ENCODE assay signal across 8 cellular contexts in genomic region chr19:51365211-51366049, GRCh38. TPM values are rescaled to one million over a fixed set of nuclear protein-coding genes. Genes with fewer than 3 reads are reported as not detected.
DNase-seq lines count a peak whose midpoint lies in the region; TF ChIP-seq lines count a peak whose summit lies in the region.

No MANE protein-coding gene starts in this region.

- TF ChIP-seq CTCF in RWPE1 (conservative IDR thresholded peaks at IDR 0.05; ENCODE audit: low read depth) (no peak), thyroid gland (IDR thresholded peaks at IDR 0.05) (no peak)

- H3K27ac Mint-ChIP-seq in activated CD4-positive, alpha-beta T cell treated with anti-CD3 and anti-CD28 coated beads, Interleukin-2, amount 10 ng/mL, durations not matched to agents 24 days and 14 days: peak overlapping the region; percentile 98

- no peaks in the 10 kb centered on the region for H3K9me3 Mint-ChIP-seq in activated CD4-positive, alpha-beta T cell treated with anti-CD3 and anti-CD28 coated beads, Interleukin-2, amount 10 ng/mL, durations not matched to agents 24 days and 14 days

- WGBS in thyroid gland, 2 donors: 11 to 13% methylated on average over 11 to 12 of the region's 12 CpGs

- intact Hi-C loops in activated CD4-positive, alpha-beta T cell treated with anti-CD3 and anti-CD28 coated beads, Interleukin-2, amount 10 ng/mL, durations not matched to agents 24 days and 14 days (cut with micrococcal nuclease): loop anchor here (1.0 to 5.0 kb wide), 2 partner anchors 258 to 338 kb away; partner anchors contain the start of gene CTU1
- intact Hi-C loops in thyroid gland (cut with DNase I): no loop called here

- H3K4me1 ChIP-seq in thyroid gland: peaks cover 14 to 24% of the 10 kb centered on the region in 2 donors

- POLR2A ChIA-PET in RWPE1 (lab: Yijun Ruan, JAX; ENCODE audit: low non-redundant PET): interaction anchor here (1.1 kb wide), 1 partner anchor 26 kb away, joined by 4 read pairs; no protein-coding TSS in a partner anchor

- H3K9me3 ChIP-seq in thyroid gland: no peaks in the 10 kb centered on the region

- H3K36me3 Mint-ChIP-seq in activated CD4-positive, alpha-beta T cell treated with anti-CD3 and anti-CD28 coated beads, Interleukin-2, amount 10 ng/mL, durations not matched to agents 24 days and 14 days (ENCODE audit: low read depth): peaks cover 51% of the 10 kb centered on the region

- H3K27me3 ChIP-seq in thyroid gland: no peaks in the 10 kb centered on the region

- peaks cover 46% of the 10 kb centered on the region for H3K4me1 Mint-ChIP-seq in activated CD4-positive, alpha-beta T cell treated with anti-CD3 and anti-CD28 coated beads, Interleukin-2, amount 10 ng/mL, durations not matched to agents 24 days and 14 days

- peak overlapping the region; percentile 98 for H3K4me3 Mint-ChIP-seq in activated CD4-positive, alpha-beta T cell treated with anti-CD3 and anti-CD28 coated beads, Interleukin-2, amount 10 ng/mL, durations not matched to agents 24 days and 14 days

- DNase-seq in activated CD4-positive, alpha-beta T cell treated with anti-CD3 and anti-CD28 coated beads, Interleukin-2, amount 10 ng/mL, durations not matched to agents 24 days and 14 days: peak; percentile 75
- DNase-seq in activated CD4-positive, alpha-beta T cell treated with anti-CD3 and anti-CD28 coated beads, Interleukin-2, amount 50 U/mL, for 1 hour: no peak
- DNase-seq in RWPE1 (ENCODE audit: low spot score) (no peak), dedifferentiated amniotic fluid mesenchymal stem cell (ENCODE audit: extremely low spot score) (peak; percentile 22), lung microvascular endothelial cell (ENCODE audit: low read depth in 2 of 2) (peak; percentile 35 to 37), thyroid gland (peak; percentile 52 to 56), HPDE6-E6E7 (ENCODE audit: extremely low spot score) (no peak), iPS-NIHi11 (ENCODE audit: low spot score) (no peak)

- CTCF ChIA-PET in RWPE1 (lab: Yijun Ruan, JAX): interaction anchor here (0.6 to 0.7 kb wide), 2 partner anchors 56 to 107 kb away, joined by 3 read pairs; no protein-coding TSS in a partner anchor

- no peaks in the 10 kb centered on the region for H3K27me3 Mint-ChIP-seq in activated CD4-positive, alpha-beta T cell treated with anti-CD3 and anti-CD28 coated beads, Interleukin-2, amount 10 ng/mL, durations not matched to agents 24 days and 14 days

- peak overlapping the region; percentile 23 to 78 (median 65) for H3K4me3 ChIP-seq in thyroid gland (replicated peaks in 1 of 3)

- TF ChIP-seq POLR2A in thyroid gland (IDR thresholded peaks at IDR 0.05): no peak

- H3K36me3 ChIP-seq in thyroid gland: no peaks in the 10 kb centered on the region

- H3K27ac ChIP-seq in RWPE1: peak overlapping the region; percentile 93
- peak overlapping the region; percentile 72 to 90 (median 88) for H3K27ac ChIP-seq in thyroid gland

RNA-seq across cellular contexts. Expression of gene ETFB, which starts 0.8 kb away (rescaled TPM):
- total RNA-seq in activated CD4-positive, alpha-beta T cell treated with anti-CD3 and anti-CD28 coated beads, Interleukin-2, amount 10 ng/mL, durations not matched to agents 24 days and 14 days: 194 and 199 TPM in 2 replicates
- total RNA-seq in lung microvascular endothelial cell (71.7 and 82.9 TPM in 2 replicates), thyroid gland (100 to 1,000 TPM in 2 of 4 donors, 10 to 100 TPM in 2; 73.1 to 177 (median 129) TPM)

RNA-seq across cellular contexts. Expression of gene CLDND2, which starts 3.4 kb away (rescaled TPM):
- 18.7 and 19.6 TPM in 2 replicates for total RNA-seq in activated CD4-positive, alpha-beta T cell treated with anti-CD3 and anti-CD28 coated beads, Interleukin-2, amount 10 ng/mL, durations not matched to agents 24 days and 14 days
- total RNA-seq in lung microvascular endothelial cell: not detected in 2 replicates
- not detected for total RNA-seq in thyroid gland

RNA-seq across cellular contexts. Expression of gene NKG7, which starts 7.0 kb away (rescaled TPM):
- total RNA-seq in activated CD4-positive, alpha-beta T cell treated with anti-CD3 and anti-CD28 coated beads, Interleukin-2, amount 10 ng/mL, durations not matched to agents 24 days and 14 days: 363 and 379 TPM in 2 replicates
- total RNA-seq in lung microvascular endothelial cell (not detected in 2 replicates), thyroid gland (1 to 10 TPM in 1 of 4 donors, under 1 TPM in 1, not detected in 2; 0.54 to 2.2 TPM)

RNA-seq across cellular contexts. Expression of gene LIM2, which starts 22.3 kb away (rescaled TPM):
- total RNA-seq in activated CD4-positive, alpha-beta T cell treated with anti-CD3 and anti-CD28 coated beads, Interleukin-2, amount 10 ng/mL, durations not matched to agents 24 days and 14 days: 0.24 TPM in 1 of 2 replicates, not detected in the other
- not detected in 2 replicates for total RNA-seq in lung microvascular endothelial cell
- not detected for total RNA-seq in thyroid gland

RNA-seq across cellular contexts. Expression of gene VSIG10L, which starts 23.5 kb away (rescaled TPM):
- 7.1 and 7.2 TPM in 2 replicates for total RNA-seq in activated CD4-positive, alpha-beta T cell treated with anti-CD3 and anti-CD28 coated beads, Interleukin-2, amount 10 ng/mL, durations not matched to agents 24 days and 14 days
- total RNA-seq in lung microvascular endothelial cell (under 0.01 TPM in 2 replicates), thyroid gland (under 1 TPM; 0.21 to 0.56 (median 0.28) TPM)

Comparison
In these comparisons a context has a peak if more than half of its experiments do, and no peak if none do; other contexts are left out.
1. DNase-seq: peak in activated CD4-positive, alpha-beta T cell treated with anti-CD3 and anti-CD28 coated beads, Interleukin-2, amount 10 ng/mL, durations not matched to agents 24 days and 14 days (single experiment), dedifferentiated amniotic fluid mesenchymal stem cell (single experiment), lung microvascular endothelial cell (2 of 2) and thyroid gland (2 of 2); none in activated CD4-positive, alpha-beta T cell treated with anti-CD3 and anti-CD28 coated beads, Interleukin-2, amount 50 U/mL, for 1 hour (single experiment), RWPE1 (single experiment), HPDE6-E6E7 (single experiment) and iPS-NIHi11 (single experiment).
2. RNA of gene CLDND2, which starts 3.4 kb away (total RNA-seq): 18.7 to 19.6 TPM in activated CD4-positive, alpha-beta T cell treated with anti-CD3 and anti-CD28 coated beads, Interleukin-2, amount 10 ng/mL, durations not matched to agents 24 days and 14 days; not detected in lung microvascular endothelial cell and not detected in thyroid gland; every median in the first group is over 10 times any median in the second.
3. RNA of gene NKG7, which starts 7.0 kb away (total RNA-seq): 363 to 379 TPM in activated CD4-positive, alpha-beta T cell treated with anti-CD3 and anti-CD28 coated beads, Interleukin-2, amount 10 ng/mL, durations not matched to agents 24 days and 14 days; 0.54 to 2.2 TPM in thyroid gland and not detected in lung microvascular endothelial cell; every median in the first group is over 100 times any median in the second.